Comparison of ENCODE assay signal across 30 cellular contexts in genomic region chr5:130526708-130527107, GRCh38.
DNase-seq lines count a peak whose midpoint lies in the region; ATAC-seq, FAIRE-seq and TF ChIP-seq lines count a peak whose summit lies in the region.
"Had no signal": no experiment of that assay in that cellular context is flagged by ENCODE, and none has a peak within 500 bp of the region (broad histone marks: within the 10 kb centered on the region; RNA-seq: fewer than 3 reads in every experiment).

No MANE protein-coding gene starts in this region.

- peak overlapping the region; percentile 57 for H3K4me2 ChIP-seq in astrocyte (ENCODE audit: low read length)
- H3K4me2 ChIP-seq: BLaER1 had no signal

- H3K9me3 ChIP-seq in astrocyte (ENCODE audit: insufficient read depth, low read depth, low read length) (no peaks in the 10 kb centered on the region), upper lobe of left lung (no peaks in the 10 kb centered on the region)
- H3K9me3 ChIP-seq: BLaER1, stomach, thyroid gland had no signal

- ATAC-seq in upper lobe of left lung (ENCODE audit: low FRiP score in 2 of 2) (peak; percentile 53 to 91), HG02759 (IDR thresholded peaks at IDR 0.05; ENCODE audit: unreplicated experiment) (no peak)
- ATAC-seq: activated CD4-positive, CD25-positive, alpha-beta regulatory T cell treated with anti-CD3 and anti-CD28 coated beads, Interleukin-2, amount 50 U/mL, for 24 hours; activated naive CD4-positive, alpha-beta T cell treated with anti-CD3 and anti-CD28 coated beads, Interleukin-2, amount 50 U/mL, for 72 hours; activated T-helper 17 cell treated with anti-CD3 and anti-CD28 coated beads, Interleukin-2, amount 50 U/mL, for 72 hours; HCT116; left ventricle myocardium superior; naive thymus-derived CD8-positive, alpha-beta T cell had no signal

- no peak for TF ChIP-seq POLR2A in upper lobe of left lung (IDR thresholded peaks at IDR 0.05)

- DNase-seq in SHP77 (lab: John Stamatoyannopoulos, UW) (peak; percentile 25 to 35), SHP77 treated with DMSO at 0.1 percent for 48 hours (lab: John Stamatoyannopoulos, UW) (no peak), astrocyte (ENCODE audit: low read depth) (peak; percentile 79), fibroblast of peridontal ligament (ENCODE audit: extremely low read depth) (peak; percentile 38), upper lobe of left lung (peak in 1 of 2 donors; percentile 69), 8988T (no peak), DMS153 (lab: John Stamatoyannopoulos, UW) (no peak)
- DNase-seq: activated CD4-positive, alpha-beta memory T cell treated with anti-CD3 and anti-CD28 coated beads for 36 hours; activated CD8-positive, alpha-beta memory T cell treated with anti-CD3 and anti-CD28 coated beads, Interleukin-2, amount 50 U/mL, for 48 hours; anterior cingulate cortex; dorsolateral prefrontal cortex; left ventricle myocardium superior; naive thymus-derived CD8-positive, alpha-beta T cell; NCI-H146; NCI-H526 treated with DMSO at 0.1 percent for 48 hours; small intestine; stimulated activated CD4-positive, alpha-beta T cell treated with anti-CD3 and anti-CD28 coated beads, Interleukin-1b, Interleukin-23, amount 100 ng/mL, for 48 hours; stomach; thyroid gland had no signal

- H3K79me2 ChIP-seq in astrocyte (ENCODE audit: insufficient read depth, low read length): no peaks in the 10 kb centered on the region

- 60 to 73% methylated on average over 3 of the region's 3 CpGs for WGBS in upper lobe of left lung, 2 donors

- no peak for FAIRE-seq in astrocyte (lab: Jason Lieb, UNC)
- FAIRE-seq: endothelial cell of umbilical vein, GM18507, islet of Langerhans, small intestine, TTC549 had no signal

- H3K4me3 ChIP-seq in astrocyte (ENCODE audit: insufficient read depth, low read depth, low read length) (no peak overlapping the region), upper lobe of left lung (no peak overlapping the region)
- H3K4me3 ChIP-seq: BLaER1, dorsolateral prefrontal cortex, SK-N-MC, stomach, thyroid gland had no signal

- H3K36me3 Mint-ChIP-seq in astrocyte (ENCODE audit: low read depth, unreplicated experiment): no peaks in the 10 kb centered on the region
- H3K36me3 Mint-ChIP-seq: activated CD4-positive, alpha-beta memory T cell treated with anti-CD3 and anti-CD28 coated beads for 36 hours; activated naive CD4-positive, alpha-beta T cell treated with anti-CD3 and anti-CD28 coated beads, Interleukin-2, amount 50 U/mL, for 72 hours; naive thymus-derived CD8-positive, alpha-beta T cell had no signal

- no peaks in the 10 kb centered on the region for H3K27me3 Mint-ChIP-seq in astrocyte (ENCODE audit: low read depth, unreplicated experiment)

- H3K27ac Mint-ChIP-seq in astrocyte (ENCODE audit: unreplicated experiment): no peak overlapping the region
- H3K27ac Mint-ChIP-seq: activated CD4-positive, alpha-beta memory T cell treated with anti-CD3 and anti-CD28 coated beads for 36 hours; activated naive CD4-positive, alpha-beta T cell treated with anti-CD3 and anti-CD28 coated beads, Interleukin-2, amount 50 U/mL, for 72 hours; activated T-helper 17 cell treated with anti-CD3 and anti-CD28 coated beads, Interleukin-2, amount 50 U/mL, for 72 hours; naive thymus-derived CD8-positive, alpha-beta T cell had no signal

- peaks cover 17% of the 10 kb centered on the region for H3K4me1 ChIP-seq in astrocyte (ENCODE audit: insufficient read depth, low read length)
- peaks cover 0 to 3% (median 0%) of the 10 kb centered on the region in 4 donors for H3K4me1 ChIP-seq in upper lobe of left lung
- H3K4me1 ChIP-seq: BLaER1, stomach, thyroid gland had no signal

- H3K9ac ChIP-seq in astrocyte (ENCODE audit: low read length): no peak overlapping the region
- H3K9ac ChIP-seq: BLaER1 had no signal

- TF ChIP-seq CTCF in astrocyte (IDR thresholded peaks at IDR 0.05; ENCODE audit: insufficient read depth, low read depth, low read length): no peak
- no peak for TF ChIP-seq CTCF in upper lobe of left lung (IDR thresholded peaks at IDR 0.05)

- no peaks in the 10 kb centered on the region for H3K9me3 Mint-ChIP-seq in astrocyte (ENCODE audit: unreplicated experiment)
- H3K9me3 Mint-ChIP-seq: activated CD4-positive, alpha-beta memory T cell treated with anti-CD3 and anti-CD28 coated beads for 36 hours; activated naive CD4-positive, alpha-beta T cell treated with anti-CD3 and anti-CD28 coated beads, Interleukin-2, amount 50 U/mL, for 72 hours; activated T-helper 17 cell treated with anti-CD3 and anti-CD28 coated beads, Interleukin-2, amount 50 U/mL, for 72 hours had no signal

- H3K27ac ChIP-seq in astrocyte (ENCODE audit: low read depth, low read length) (no peak overlapping the region), upper lobe of left lung (peak overlapping the region in 1 of 4 donors; percentile 30)
- H3K27ac ChIP-seq: BLaER1, dorsolateral prefrontal cortex, SK-N-MC, stomach, thyroid gland had no signal

- TF ChIP-seq EP300 in upper lobe of left lung (IDR thresholded peaks at IDR 0.05): no peak

- no peaks in the 10 kb centered on the region for H3K27me3 ChIP-seq in astrocyte (ENCODE audit: insufficient read depth, low read length)
- no peaks in the 10 kb centered on the region for H3K27me3 ChIP-seq in upper lobe of left lung
- H3K27me3 ChIP-seq: BLaER1, dorsolateral prefrontal cortex, stomach, thyroid gland had no signal

- no peak overlapping the region for H2AFZ ChIP-seq in astrocyte (ENCODE audit: low read depth, low read length)

- H3K36me3 ChIP-seq in astrocyte (ENCODE audit: insufficient read depth, low read length) (no peaks in the 10 kb centered on the region), upper lobe of left lung (no peaks in the 10 kb centered on the region)
- H3K36me3 ChIP-seq: BLaER1, stomach, thyroid gland had no signal

- no peaks in the 10 kb centered on the region for H4K20me1 ChIP-seq in astrocyte (ENCODE audit: insufficient read depth, low read length)
- H4K20me1 ChIP-seq: BLaER1 had no signal

- peaks cover 7% of the 10 kb centered on the region for H3K4me1 Mint-ChIP-seq in astrocyte (ENCODE audit: low read depth, unreplicated experiment)
- H3K4me1 Mint-ChIP-seq: activated T-helper 17 cell treated with anti-CD3 and anti-CD28 coated beads, Interleukin-2, amount 50 U/mL, for 72 hours; naive thymus-derived CD8-positive, alpha-beta T cell had no signal

- no peak overlapping the region for H3K4me3 Mint-ChIP-seq in astrocyte (ENCODE audit: unreplicated experiment)
- H3K4me3 Mint-ChIP-seq: activated CD4-positive, alpha-beta memory T cell treated with anti-CD3 and anti-CD28 coated beads for 36 hours; activated T-helper 17 cell treated with anti-CD3 and anti-CD28 coated beads, Interleukin-2, amount 50 U/mL, for 72 hours; naive thymus-derived CD8-positive, alpha-beta T cell had no signal

Comparison
In these comparisons a context has a peak if more than half of its experiments do, and no peak if none do; other contexts are left out.
1. DNase-seq: peak in SHP77 (2 of 2), astrocyte (single experiment) and fibroblast of peridontal ligament (single experiment); none in SHP77 treated with DMSO at 0.1 percent for 48 hours (single experiment), 8988T (single experiment) and DMS153 (single experiment).